ENCODE assay signal across 29 cellular contexts in genomic region chr10:45652511-45652910, GRCh38.
"Had no signal": no experiment of that assay in that cellular context is flagged by ENCODE, and none has a peak within 500 bp of the region (broad histone marks: within the 10 kb centered on the region; RNA-seq: fewer than 3 reads in every experiment).

No MANE protein-coding gene starts in this region.

- H3K9me3 Mint-ChIP-seq: activated CD4-positive, alpha-beta T cell treated with anti-CD3 and anti-CD28 coated beads, Interleukin-2, amount 10 ng/mL, durations not matched to agents 24 days and 14 days; activated naive CD4-positive, alpha-beta T cell treated with anti-CD3 and anti-CD28 coated beads, Interleukin-2, amount 50 U/mL, for 72 hours; activated naive CD8-positive, alpha-beta T cell treated with anti-CD3 and anti-CD28 coated beads, Interleukin-2, amount 50 U/mL, for 24 hours; activated T-cell treated with anti-CD3 and anti-CD28 coated beads, Interleukin-2, amount 50 U/mL, for 24 hours; activated T-helper 1 cell treated with anti-CD3 and anti-CD28 coated beads, Interleukin-12 subunit alpha, Interleukin-12 subunit beta, Interleukin-2, Interleukin-4 antibody, amounts not matched to agents 30 ng/mL and 10 ng/mL and 1 ng/mL, durations not matched to agents 14 hours and 24 hours and 36 hours; WTC11 had no signal

- H3K4me3 Mint-ChIP-seq: activated CD4-positive, alpha-beta T cell treated with anti-CD3 and anti-CD28 coated beads, Interleukin-2, amount 10 ng/mL, durations not matched to agents 24 days and 14 days; activated CD8-positive, alpha-beta memory T cell treated with anti-CD3 and anti-CD28 coated beads, Interleukin-2, amount 10 ng/mL, durations not matched to agents 7 days and 5 days; activated naive CD8-positive, alpha-beta T cell treated with anti-CD3 and anti-CD28 coated beads, Interleukin-2, amount 50 U/mL, for 24 hours; activated T-cell treated with anti-CD3 and anti-CD28 coated beads, Interleukin-2, amount 50 U/mL, for 24 hours; activated T-helper 1 cell treated with anti-CD3 and anti-CD28 coated beads, Interleukin-12 subunit alpha, Interleukin-12 subunit beta, Interleukin-2, Interleukin-4 antibody, amounts not matched to agents 30 ng/mL and 10 ng/mL and 1 ng/mL, durations not matched to agents 14 hours and 24 hours and 36 hours; T-helper 1 cell treated with Interleukin-12 subunit alpha and Interleukin-12 subunit beta and Interleukin-4 antibody, amounts not matched to agents 30 μg/mL and 1 μg/mL, for 36 hours; WTC11 had no signal

- FAIRE-seq: astrocyte had no signal

- H3K27me3 Mint-ChIP-seq: activated CD4-positive, alpha-beta T cell treated with anti-CD3 and anti-CD28 coated beads, Interleukin-2, amount 10 ng/mL, durations not matched to agents 24 days and 14 days; activated CD8-positive, alpha-beta memory T cell treated with anti-CD3 and anti-CD28 coated beads, Interleukin-2, amount 10 ng/mL, durations not matched to agents 7 days and 5 days; activated naive CD8-positive, alpha-beta T cell treated with anti-CD3 and anti-CD28 coated beads, Interleukin-2, amount 50 U/mL, for 24 hours; activated T-cell treated with anti-CD3 and anti-CD28 coated beads, Interleukin-2, amount 50 U/mL, for 24 hours had no signal

- H3K4me3 ChIP-seq: cardiac muscle cell, Peyer's patch, SJSA1 had no signal

- H3K27ac ChIP-seq: brain microvascular endothelial cell, cardiac muscle cell, Peyer's patch, RWPE1, SJSA1 had no signal

- H3K9me3 ChIP-seq: Peyer's patch, SJSA1 had no signal

- H3K27ac Mint-ChIP-seq: activated CD4-positive, alpha-beta T cell treated with anti-CD3 and anti-CD28 coated beads, Interleukin-2, amount 10 ng/mL, durations not matched to agents 24 days and 14 days; activated CD8-positive, alpha-beta memory T cell treated with anti-CD3 and anti-CD28 coated beads, Interleukin-2, amount 10 ng/mL, durations not matched to agents 7 days and 5 days; activated naive CD4-positive, alpha-beta T cell treated with anti-CD3 and anti-CD28 coated beads, Interleukin-2, amount 50 U/mL, for 72 hours; activated naive CD8-positive, alpha-beta T cell treated with anti-CD3 and anti-CD28 coated beads, Interleukin-2, amount 50 U/mL, for 24 hours; activated T-cell treated with anti-CD3 and anti-CD28 coated beads, Interleukin-2, amount 50 U/mL, for 24 hours; activated T-helper 1 cell treated with anti-CD3 and anti-CD28 coated beads, Interleukin-12 subunit alpha, Interleukin-12 subunit beta, Interleukin-2, Interleukin-4 antibody, amounts not matched to agents 30 ng/mL and 10 ng/mL and 1 ng/mL, durations not matched to agents 14 hours and 24 hours and 36 hours; T-helper 1 cell treated with Interleukin-12 subunit alpha and Interleukin-12 subunit beta and Interleukin-4 antibody, amounts not matched to agents 30 μg/mL and 1 μg/mL, for 36 hours; WTC11 had no signal

- DNase-seq: activated CD4-positive, alpha-beta T cell treated with anti-CD3 and anti-CD28 coated beads, Interleukin-2, amount 10 ng/mL, durations not matched to agents 24 days and 14 days; activated CD4-positive, alpha-beta T cell treated with anti-CD3 and anti-CD28 coated beads, Interleukin-2, amount 50 U/mL, for 48 hours; activated CD4-positive, CD25-positive, alpha-beta regulatory T cell treated with anti-CD3 and anti-CD28 coated beads, Interleukin-2, amount 50 U/mL, for 72 hours; activated CD8-positive, alpha-beta memory T cell treated with anti-CD3 and anti-CD28 coated beads, Interleukin-2, amount 10 ng/mL, durations not matched to agents 7 days and 5 days; activated effector memory CD4-positive, alpha-beta T cell treated with Interleukin-2 at 50 U/mL for 16 hours; activated naive CD4-positive, alpha-beta T cell; activated naive CD8-positive, alpha-beta T cell treated with anti-CD3 and anti-CD28 coated beads, Interleukin-2, amount 50 U/mL, for 24 hours; activated T-cell treated with anti-CD3 and anti-CD28 coated beads, Interleukin-2, amount 50 U/mL, for 24 hours; amniotic stem cell; brain microvascular endothelial cell; KG1; NCI-H1092; NCI-H1417; NCI-H1930; NCI-H2171; NCI-H226; NCI-H526 treated with DMSO at 0.1 percent for 48 hours; NCI-H82; Peyer's patch; SHP77 had no signal

- H3K36me3 ChIP-seq: brain microvascular endothelial cell, cardiac muscle cell had no signal

- H3K27me3 ChIP-seq: brain microvascular endothelial cell, cardiac muscle cell, Peyer's patch, SJSA1 had no signal

- H3K4me1 ChIP-seq: Peyer's patch, SJSA1 had no signal

- ATAC-seq: activated CD8-positive, alpha-beta memory T cell treated with anti-CD3 and anti-CD28 coated beads, Interleukin-2, amount 10 ng/mL, durations not matched to agents 7 days and 5 days; activated naive CD4-positive, alpha-beta T cell treated with anti-CD3 and anti-CD28 coated beads, Interleukin-2, amount 50 U/mL, for 72 hours; activated naive CD8-positive, alpha-beta T cell treated with anti-CD3 and anti-CD28 coated beads, Interleukin-2, amount 50 U/mL, for 24 hours; SK-N-SH treated with all-trans-retinoic acid at 6 μM for 48 hours; WTC11 had no signal
